1 cellular context compared by ENCODE assay signal in genomic region chr1:58718435-58718834, GRCh38.
TF ChIP-seq lines count a peak whose summit lies in the region.

No MANE protein-coding gene starts in this region.

TF ChIP-seq in SK-N-SH, 30 proteins besides CTCF, POLR2A, EP300 and RAD21 (continued from another document):
- TF ChIP-seq IRF3 (IDR thresholded peaks at IDR 0.05; ENCODE audit: low read depth, low read length) (no peak), ELF1 (IDR thresholded peaks at IDR 0.05) (no peak), USF2 (IDR thresholded peaks at IDR 0.05; ENCODE audit: borderline replicate concordance, low read depth, low read length) (no peak), TEAD4 (IDR thresholded peaks at IDR 0.05; ENCODE audit: borderline replicate concordance, insufficient read depth) (no peak), PBX3 (IDR thresholded peaks at IDR 0.05) (peak; percentile 31; the same call in 1 of the 2 replicates), RCOR1 (IDR thresholded peaks at IDR 0.05; ENCODE audit: low read length) (peak; percentile 80; the same call in 1 of the 2 replicates), ZBTB33 (IDR thresholded peaks at IDR 0.05; ENCODE audit: borderline replicate concordance, low read depth) (no peak), CHD2 (IDR thresholded peaks at IDR 0.05; ENCODE audit: low read length, partially characterized antibody) (no peak), JUND (IDR thresholded peaks at IDR 0.05) (no peak), FOXM1 (IDR thresholded peaks at IDR 0.05; ENCODE audit: low read depth) (no peak), EZH2phosphoT487 (IDR thresholded peaks at IDR 0.05; ENCODE audit: borderline replicate concordance, low read depth) (no peak), SIN3A (IDR thresholded peaks at IDR 0.05; ENCODE audit: borderline replicate concordance, low read depth, low read length) (no peak), MAX (IDR thresholded peaks at IDR 0.05; ENCODE audit: low read depth) (no peak), TCF12 (IDR thresholded peaks at IDR 0.05) (peak; percentile 63), FOXJ3 (CRISPR knock-in tag; IDR thresholded peaks at IDR 0.05) (peak; percentile 36; the same call in 1 of the 2 replicates), YY1 (IDR thresholded peaks at IDR 0.05; ENCODE audit: low read depth) (no peak), SMC3 (IDR thresholded peaks at IDR 0.05; ENCODE audit: low read depth, low read length) (no peak), POLR2AphosphoS5 (IDR thresholded peaks at IDR 0.05; ENCODE audit: low read depth, low read length) (no peak)
